30 cellular contexts compared by ENCODE assay signal in the genomic region with DNA sequence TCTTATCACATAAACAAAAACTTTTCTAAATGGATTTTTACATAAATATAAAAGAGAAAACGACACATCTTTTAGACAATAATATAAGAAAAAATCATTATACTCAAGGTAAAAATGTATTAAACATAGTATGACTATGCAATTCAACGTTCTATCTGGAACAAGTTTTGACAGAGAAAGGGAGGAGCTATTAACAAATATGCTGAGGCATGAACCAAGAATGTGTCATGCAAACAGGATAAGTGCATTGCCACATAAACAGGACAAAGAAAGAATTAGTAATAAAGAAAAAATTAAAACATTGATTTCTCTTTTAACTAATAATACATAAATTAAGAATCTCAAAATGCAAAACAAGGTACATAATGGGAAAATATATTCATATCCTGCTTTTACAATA.
DNase-seq lines count a peak whose midpoint lies in the region; ATAC-seq and TF ChIP-seq lines count a peak whose summit lies in the region.
"Had no signal": no experiment of that assay in that cellular context is flagged by ENCODE, and none has a peak within 500 bp of the region (broad histone marks: within the 10 kb centered on the region; RNA-seq: fewer than 3 reads in every experiment).

No MANE protein-coding gene starts in this region.

- no peak overlapping the region for H3K27ac Mint-ChIP-seq in naive thymus-derived CD8-positive, alpha-beta T cell
- H3K27ac Mint-ChIP-seq: activated naive CD8-positive, alpha-beta T cell treated with anti-CD3 and anti-CD28 coated beads, Interleukin-2, amount 10 ng/mL, durations not matched to agents 7 days and 5 days; CD8-positive, alpha-beta memory T cell; immature natural killer cell; mesothelial cell of epicardium; naive B cell had no signal

- H2AFZ ChIP-seq in mesenchymal stem cell (ENCODE audit: low read depth, low read length) = no peak overlapping the region

- H3K4me2 ChIP-seq in mesenchymal stem cell (ENCODE audit: low read length, poor library complexity, severe bottlenecking) = no peak overlapping the region
- H3K4me2 ChIP-seq: KMS-11, smooth muscle cell had no signal

- H3K4me1 ChIP-seq in RWPE2 (ENCODE audit: insufficient read depth, poor library complexity, severe bottlenecking) = peaks cover 25% of the 10 kb centered on the region
- no peaks in the 10 kb centered on the region for H3K4me1 ChIP-seq in mesenchymal stem cell (ENCODE audit: control insufficient read depth, insufficient read depth, low read depth, low read length)
- H3K4me1 ChIP-seq: BE2C had no signal

- H2BK5ac ChIP-seq in mesenchymal stem cell (ENCODE audit: low read depth, low read length, poor library complexity, severe bottlenecking) = no peak overlapping the region

- POLR2A ChIA-PET in HEK293T (lab: Yijun Ruan, JAX) = no interaction called here
- POLR2A ChIA-PET in naive thymus-derived CD8-positive, alpha-beta T cell (lab: Charles Lee) = no interaction called here

- no peak overlapping the region for H3K18ac ChIP-seq in mesenchymal stem cell (ENCODE audit: low read depth in 1 of 2, low read length in 2 of 2)

- no peak overlapping the region for H3K14ac ChIP-seq in mesenchymal stem cell (ENCODE audit: low read length in 2 of 2)

- H3K4ac ChIP-seq in mesenchymal stem cell (ENCODE audit: low read depth in 1 of 2, low read length in 2 of 2) = no peak overlapping the region

- CTCF ChIA-PET in HEK293T (lab: Yijun Ruan, JAX) = no interaction called here

- H3K9me3 Mint-ChIP-seq in naive thymus-derived CD8-positive, alpha-beta T cell = no peaks in the 10 kb centered on the region
- H3K9me3 Mint-ChIP-seq: activated naive CD8-positive, alpha-beta T cell treated with anti-CD3 and anti-CD28 coated beads, Interleukin-2, amount 10 ng/mL, durations not matched to agents 7 days and 5 days; CD8-positive, alpha-beta memory T cell had no signal

- no peak overlapping the region for H2BK15ac ChIP-seq in mesenchymal stem cell (ENCODE audit: low read depth, poor library complexity, severe bottlenecking)

- no peak overlapping the region for H3K4me3 ChIP-seq in RWPE2 (ENCODE audit: severe bottlenecking)
- H3K4me3 ChIP-seq in mesenchymal stem cell (ENCODE audit: insufficient read depth in 1 of 2, low read depth in 1 of 2, low read length in 2 of 2) = no peak overlapping the region
- H3K4me3 ChIP-seq: dorsolateral prefrontal cortex, gastroesophageal sphincter, left ventricle myocardium inferior, SK-N-MC, smooth muscle cell had no signal

- H3K9me3 ChIP-seq in RWPE2 (ENCODE audit: severe bottlenecking) (peaks cover 3% of the 10 kb centered on the region), mesenchymal stem cell (ENCODE audit: control insufficient read depth, low read length) (no peaks in the 10 kb centered on the region)
- H3K9me3 ChIP-seq: gastroesophageal sphincter, left ventricle myocardium inferior had no signal

- H3K9ac ChIP-seq in mesenchymal stem cell (ENCODE audit: low read length) = no peak overlapping the region
- H3K9ac ChIP-seq: KMS-11 had no signal

- H3K79me1 ChIP-seq in mesenchymal stem cell (replicated peaks; ENCODE audit: low read length, poor library complexity, severe bottlenecking) = no peaks in the 10 kb centered on the region

- H3K27me3 ChIP-seq in RWPE2 (ENCODE audit: insufficient read depth, poor library complexity, severe bottlenecking) (no peaks in the 10 kb centered on the region), mesenchymal stem cell (ENCODE audit: control insufficient read depth in 1 of 2, insufficient read depth in 1 of 2, low read length in 2 of 2) (no peaks in the 10 kb centered on the region)
- H3K27me3 ChIP-seq: BE2C, dorsolateral prefrontal cortex, gastroesophageal sphincter had no signal

- H4K91ac ChIP-seq in mesenchymal stem cell (ENCODE audit: low read length) = no peak overlapping the region

- WGBS in mesenchymal stem cell = no CpG with 5 or more reads among the region's 2 CpGs

- no peak overlapping the region for H2BK120ac ChIP-seq in mesenchymal stem cell (ENCODE audit: low read depth, low read length)

- ATAC-seq in RWPE2 (ENCODE audit: low read depth) = peak; percentile 89
- no peak for ATAC-seq in naive thymus-derived CD8-positive, alpha-beta T cell
- ATAC-seq: gastroesophageal sphincter had no signal

- H2AK5ac ChIP-seq in mesenchymal stem cell (ENCODE audit: low read length, severe bottlenecking) = no peak overlapping the region

- peaks cover 0 to 2% (median 0%) of the 10 kb centered on the region in 5 donors for H3K27me3 Mint-ChIP-seq in naive thymus-derived CD8-positive, alpha-beta T cell
- H3K27me3 Mint-ChIP-seq: naive B cell had no signal

- H3K36me3 ChIP-seq in RWPE2 (ENCODE audit: low read depth) = no peaks in the 10 kb centered on the region; the same call in 1 of the 2 replicates
- no peaks in the 10 kb centered on the region for H3K36me3 ChIP-seq in mesenchymal stem cell (ENCODE audit: control insufficient read depth in 1 of 2, insufficient read depth in 2 of 2, low read depth in 1 of 2, low read length in 2 of 2)
- H3K36me3 ChIP-seq: BE2C, gastroesophageal sphincter, left ventricle myocardium inferior had no signal

- H4K8ac ChIP-seq in mesenchymal stem cell (ENCODE audit: low read length) = no peak overlapping the region

- TF ChIP-seq CTCF in RWPE2 (IDR thresholded peaks at IDR 0.05; ENCODE audit: poor library complexity, severe bottlenecking) = no peak

- H2BK12ac ChIP-seq in mesenchymal stem cell (ENCODE audit: low read length in 2 of 2) = no peak overlapping the region

- H3K27ac ChIP-seq in RWPE2 (ENCODE audit: poor library complexity, severe bottlenecking) (peak overlapping the region; percentile 77), mesenchymal stem cell (ENCODE audit: low read length, poor library complexity, severe bottlenecking) (no peak overlapping the region)
- H3K27ac ChIP-seq: dorsolateral prefrontal cortex, gastroesophageal sphincter, KMS-11, left ventricle myocardium inferior, SK-N-MC had no signal

- DNase-seq in ELR (ENCODE audit: low read depth) (peak; percentile 60), RWPE2 (ENCODE audit: low spot score) (no peak), fibroblast of gingiva (ENCODE audit: low read depth) (peak; percentile 59), mesenchymal stem cell (peak; percentile 29), HEK293T (ENCODE audit: extremely low spot score) (no peak), DMS79 treated with DMSO at 0.1 percent for 48 hours (lab: John Stamatoyannopoulos, UW) (no peak)
- no peak for DNase-seq in naive thymus-derived CD8-positive, alpha-beta T cell
- DNase-seq in activated effector memory CD4-positive, alpha-beta T cell treated with anti-CD3 and anti-CD28 coated beads, Interleukin-2, amount 50 U/mL, for 16 hours = no peak
- DNase-seq: activated CD4-positive, alpha-beta T cell treated with anti-CD3 and anti-CD28 coated beads for 4 hours; activated CD8-positive, alpha-beta memory T cell treated with anti-CD3 and anti-CD28 coated beads for 24 hours; activated effector memory CD4-positive, alpha-beta T cell treated with Interleukin-2 at 50 U/mL for 16 hours; activated naive CD8-positive, alpha-beta T cell treated with anti-CD3 and anti-CD28 coated beads, Interleukin-2, amount 10 ng/mL, durations not matched to agents 7 days and 5 days; BE2C; CD8-positive, alpha-beta memory T cell; DMS 273 treated with DMSO at 0.1 percent for 48 hours; dorsolateral prefrontal cortex; hippocampal formation; immature natural killer cell; left ventricle myocardium inferior; naive B cell; NCI-H1436; occipital lobe; stimulated activated CD4-positive, alpha-beta T cell treated with anti-CD3 and anti-CD28 coated beads, Interleukin-1b, Interleukin-23, amount 100 ng/mL, for 48 hours; stimulated activated CD8-positive, alpha-beta memory T cell treated with anti-CD3 and anti-CD28 coated beads, Interleukin-4, amount 100 ng/mL, for 48 hours; T-helper 2 cell had no signal

- no peaks in the 10 kb centered on the region for H3K4me1 Mint-ChIP-seq in naive thymus-derived CD8-positive, alpha-beta T cell
- H3K4me1 Mint-ChIP-seq: naive B cell had no signal

- no peak overlapping the region for H3K4me3 Mint-ChIP-seq in naive thymus-derived CD8-positive, alpha-beta T cell
- H3K4me3 Mint-ChIP-seq: activated naive CD8-positive, alpha-beta T cell treated with anti-CD3 and anti-CD28 coated beads, Interleukin-2, amount 10 ng/mL, durations not matched to agents 7 days and 5 days; CD8-positive, alpha-beta memory T cell; immature natural killer cell; mesothelial cell of epicardium; naive B cell had no signal

- H3K36me3 Mint-ChIP-seq in naive thymus-derived CD8-positive, alpha-beta T cell = no peaks in the 10 kb centered on the region
- H3K36me3 Mint-ChIP-seq: activated naive CD8-positive, alpha-beta T cell treated with anti-CD3 and anti-CD28 coated beads, Interleukin-2, amount 10 ng/mL, durations not matched to agents 7 days and 5 days; CD8-positive, alpha-beta memory T cell; immature natural killer cell; mesothelial cell of epicardium; naive B cell had no signal

- no peak overlapping the region for H3K23ac ChIP-seq in mesenchymal stem cell (ENCODE audit: low read length in 2 of 2)

TF ChIP-seq in HEK293T, 16 proteins besides CTCF, POLR2A, EP300 and RAD21:
- TF ChIP-seq, protein P1, sequence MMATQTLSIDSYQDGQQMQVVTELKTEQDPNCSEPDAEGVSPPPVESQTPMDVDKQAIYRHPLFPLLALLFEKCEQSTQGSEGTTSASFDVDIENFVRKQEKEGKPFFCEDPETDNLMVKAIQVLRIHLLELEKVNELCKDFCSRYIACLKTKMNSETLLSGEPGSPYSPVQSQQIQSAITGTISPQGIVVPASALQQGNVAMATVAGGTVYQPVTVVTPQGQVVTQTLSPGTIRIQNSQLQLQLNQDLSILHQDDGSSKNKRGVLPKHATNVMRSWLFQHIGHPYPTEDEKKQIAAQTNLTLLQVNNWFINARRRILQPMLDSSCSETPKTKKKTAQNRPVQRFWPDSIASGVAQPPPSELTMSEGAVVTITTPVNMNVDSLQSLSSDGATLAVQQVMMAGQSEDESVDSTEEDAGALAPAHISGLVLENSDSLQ (IDR thresholded peaks at IDR 0.05) = no peak
- no peak for TF ChIP-seq CTBP1 (IDR thresholded peaks at IDR 0.05; ENCODE audit: borderline replicate concordance)
- TF ChIP-seq FOXM1 (IDR thresholded peaks at IDR 0.05; ENCODE audit: borderline replicate concordance) = no peak
- no peak for TF ChIP-seq LEF1 (IDR thresholded peaks at IDR 0.05; ENCODE audit: borderline replicate concordance)
- no peak for TF ChIP-seq FOXA1 (IDR thresholded peaks at IDR 0.05)
- TF ChIP-seq ARNT (IDR thresholded peaks at IDR 0.05) = no peak
- no peak for TF ChIP-seq ZNF384 (IDR thresholded peaks at IDR 0.05)
- TF ChIP-seq SUZ12 (IDR thresholded peaks at IDR 0.05) = no peak
- TF ChIP-seq L3MBTL2 (conservative IDR thresholded peaks at IDR 0.05) = no peak
- TF ChIP-seq FOXK2 (IDR thresholded peaks at IDR 0.05) = no peak
- TF ChIP-seq NFRKB (IDR thresholded peaks at IDR 0.05) = no peak
- TF ChIP-seq ELF4 (IDR thresholded peaks at IDR 0.05) = no peak
- TF ChIP-seq BHLHE40 (IDR thresholded peaks at IDR 0.05; ENCODE audit: borderline replicate concordance) = no peak

Comparison
In these comparisons a context has a peak if more than half of its experiments do, and no peak if none do; other contexts are left out.
1. DNase-seq: peak in ELR (single experiment), fibroblast of gingiva (single experiment) and mesenchymal stem cell (single experiment); none in RWPE2 (single experiment), HEK293T (single experiment), DMS79 treated with DMSO at 0.1 percent for 48 hours (single experiment), naive thymus-derived CD8-positive, alpha-beta T cell (0 of 10) and activated effector memory CD4-positive, alpha-beta T cell treated with anti-CD3 and anti-CD28 coated beads, Interleukin-2, amount 50 U/mL, for 16 hours (single experiment).